ENCODE assay signal across 8 cellular contexts in genomic region chr12:98755855-98756254, GRCh38.
DNase-seq lines count a peak whose midpoint lies in the region; TF ChIP-seq lines count a peak whose summit lies in the region.
"Not testable (repeated sequence)": the region's sequence is repeated elsewhere in the genome, so short reads cannot be mapped to it uniquely, and the experiment has no call there.

No MANE protein-coding gene starts in this region.

- H3K27ac ChIP-seq in ACC112 (ENCODE audit: low read depth, low read length), result peak overlapping the region; percentile 5; the same call in 1 of the 2 replicates
- H3K27ac ChIP-seq in RWPE1; endodermal cell (ENCODE audit: low read depth, low read length): not testable (repeated sequence)

- H3K9me3 ChIP-seq in endodermal cell (ENCODE audit: control insufficient read depth, low read length), result not testable (repeated sequence)

- H3K4me3 ChIP-seq in ACC112 (ENCODE audit: low read depth, low read length); astrocyte of the cerebellum (ENCODE audit: low read depth, low read length); endodermal cell (ENCODE audit: low read length); skeletal muscle cell (ENCODE audit: low read depth, low read length): not testable (repeated sequence)

- H3K36me3 Mint-ChIP-seq in endodermal cell (ENCODE audit: low read depth), result peaks cover 44% of the 10 kb centered on the region

- WGBS in endodermal cell (ENCODE audit: insufficient coverage in 1 of 2, insufficient read length in 1 of 2), 2 experiments, result 93 to 94% methylated on average over 4 of the region's 5 CpGs

- H3K9ac ChIP-seq in endodermal cell (ENCODE audit: extremely low read depth, low read length, poor library complexity, severe bottlenecking), result not testable (repeated sequence)

- not testable (repeated sequence) for H3K27ac Mint-ChIP-seq in endodermal cell

- POLR2A ChIA-PET in RWPE1 (lab: Yijun Ruan, JAX; ENCODE audit: low non-redundant PET), result not testable (repeated sequence)

- not testable (repeated sequence) for H2AFZ ChIP-seq in ACC112 (ENCODE audit: low read length, unreplicated experiment)

- not testable (repeated sequence) for H3K36me3 ChIP-seq in ACC112 (ENCODE audit: insufficient read depth, low read length)
- H3K36me3 ChIP-seq in endodermal cell (ENCODE audit: control insufficient read depth, insufficient read depth, low read length), result peaks cover 31% of the 10 kb centered on the region

- H3K79me2 ChIP-seq in ACC112 (ENCODE audit: control insufficient read depth, insufficient read depth, low read length, unreplicated experiment), result not testable (repeated sequence)

- not testable (repeated sequence) for H3K9me3 Mint-ChIP-seq in endodermal cell

- not testable (repeated sequence) for H3K27me3 ChIP-seq in ACC112 (ENCODE audit: insufficient read depth, low read length); endodermal cell (ENCODE audit: control insufficient read depth, insufficient read depth, low read length, poor library complexity, severe bottlenecking)

- CTCF ChIA-PET in RWPE1 (lab: Yijun Ruan, JAX), result not testable (repeated sequence)

- peak; percentile 93 for DNase-seq in ELR (ENCODE audit: low read depth)
- DNase-seq in HT1080 (ENCODE audit: low read depth), result peak; percentile 90
- DNase-seq in RWPE1 (ENCODE audit: low spot score), result peak; percentile 60
- not testable (repeated sequence) for DNase-seq in astrocyte of the cerebellum (ENCODE audit: low read depth); endodermal cell
- peak; percentile 53 for DNase-seq in glomerular visceral epithelial cell (ENCODE audit: extremely low spot score)
- peak; percentile 55 for DNase-seq in skeletal muscle cell (ENCODE audit: low read depth)

- TF ChIP-seq CTCF in RWPE1 (conservative IDR thresholded peaks at IDR 0.05; ENCODE audit: low read depth), result not testable (repeated sequence)
- TF ChIP-seq CTCF in astrocyte of the cerebellum (IDR thresholded peaks at IDR 0.05; ENCODE audit: low read depth, low read length, missing control alignments) (peak; percentile 20), endodermal cell (conservative IDR thresholded peaks at IDR 0.05) (peak; percentile 42)

- not testable (repeated sequence) for H3K27me3 Mint-ChIP-seq in endodermal cell (ENCODE audit: insufficient read depth)

- in situ Hi-C loops in astrocyte of the cerebellum (cut with HindIII; ENCODE audit: low sequenced_read_pairs), result not testable (repeated sequence)

- H3K4me1 Mint-ChIP-seq in endodermal cell, result peaks cover 29% of the 10 kb centered on the region

- peaks cover 15% of the 10 kb centered on the region for H3K4me1 ChIP-seq in ACC112 (ENCODE audit: control insufficient read depth, insufficient read depth, low read length, unreplicated experiment)
- peaks cover 17% of the 10 kb centered on the region for H3K4me1 ChIP-seq in endodermal cell (ENCODE audit: control insufficient read depth, insufficient read depth, low read length)

- not testable (repeated sequence) for H3K4me3 Mint-ChIP-seq in endodermal cell
